Comparison of ENCODE assay signal across 11 cellular contexts in genomic region chr12:57491393-57492280, GRCh38. TPM values are rescaled to one million over a fixed set of nuclear protein-coding genes. Genes with fewer than 3 reads are reported as not detected.
A peak's percentile ranks its signal among the peaks of the same experiment; 100 is the strongest.
DNase-seq lines count a peak whose midpoint lies in the region; ATAC-seq and TF ChIP-seq lines count a peak whose summit lies in the region.
"Had no signal": no experiment of that assay in that cellular context is flagged by ENCODE, and none has a peak within 500 bp of the region (broad histone marks: within the 10 kb centered on the region; RNA-seq: fewer than 3 reads in every experiment).

No MANE protein-coding gene starts in this region.

- no peak overlapping the region for H3K27ac ChIP-seq in PC-9
- no peak overlapping the region for H3K27ac ChIP-seq in endodermal cell (ENCODE audit: low read depth, low read length)

- no peak overlapping the region for H3K4me3 Mint-ChIP-seq in endodermal cell
- H3K4me3 Mint-ChIP-seq in stimulated activated effector memory CD8-positive, alpha-beta T cell treated with anti-CD3 and anti-CD28 coated beads, Interleukin-12 subunit alpha, Interleukin-12 subunit beta, amount 100 ng/mL, for 72 hours, result no peak overlapping the region

- WGBS in endodermal cell (ENCODE audit: insufficient coverage in 1 of 2, insufficient read length in 1 of 2), 2 experiments, result 91 to 95% methylated on average over 8 to 15 of the region's 15 CpGs

- peaks cover 14% of the 10 kb centered on the region for H3K9me3 Mint-ChIP-seq in endodermal cell
- no peaks in the 10 kb centered on the region for H3K9me3 Mint-ChIP-seq in stimulated activated effector memory CD8-positive, alpha-beta T cell treated with anti-CD3 and anti-CD28 coated beads, Interleukin-12 subunit alpha, Interleukin-12 subunit beta, amount 100 ng/mL, for 72 hours

- H3K9me3 ChIP-seq in PC-9 (ENCODE audit: insufficient read depth, low read depth) (no peaks in the 10 kb centered on the region), endodermal cell (ENCODE audit: control insufficient read depth, low read length) (no peaks in the 10 kb centered on the region)
- H3K9me3 ChIP-seq: neutrophil had no signal

- H3K4me1 ChIP-seq in PC-9 (replicated peaks; ENCODE audit: insufficient read depth), result no peaks in the 10 kb centered on the region; the same call in 1 of the 2 replicates
- H3K4me1 ChIP-seq in endodermal cell (ENCODE audit: control insufficient read depth, insufficient read depth, low read length), result no peaks in the 10 kb centered on the region

- H3K27ac Mint-ChIP-seq in endodermal cell, result no peak overlapping the region
- no peak overlapping the region for H3K27ac Mint-ChIP-seq in stimulated activated effector memory CD8-positive, alpha-beta T cell treated with anti-CD3 and anti-CD28 coated beads, Interleukin-12 subunit alpha, Interleukin-12 subunit beta, amount 100 ng/mL, for 72 hours

- H3K9me2 ChIP-seq in PC-9 (ENCODE audit: insufficient read depth), result no peaks in the 10 kb centered on the region

- no peaks in the 10 kb centered on the region for H3K27me3 ChIP-seq in PC-9 (ENCODE audit: insufficient read depth, low read depth)
- no peaks in the 10 kb centered on the region for H3K27me3 ChIP-seq in endodermal cell (ENCODE audit: control insufficient read depth, insufficient read depth, low read length, poor library complexity, severe bottlenecking)
- H3K27me3 ChIP-seq: neutrophil had no signal

- H2AFZ ChIP-seq in PC-9, result no peak overlapping the region

- TF ChIP-seq CTCF in AG10803 (conservative IDR thresholded peaks at IDR 0.05; ENCODE audit: low read length) (peak; percentile 26; the same call in 1 of the 2 replicates), PC-9 (conservative IDR thresholded peaks at IDR 0.05) (0 out of 2 replicates have a peak, but pooled peaks have one; percentile 27), endodermal cell (conservative IDR thresholded peaks at IDR 0.05) (peak; percentile 54)

- no peaks in the 10 kb centered on the region for H3K27me3 Mint-ChIP-seq in endodermal cell (ENCODE audit: insufficient read depth)

- no TSS peak for BruUV-seq in PC-9 (replicated peaks; lab: Mats Ljungman, UMichigan)

- peaks cover 43% of the 10 kb centered on the region for H3K36me3 ChIP-seq in PC-9 (ENCODE audit: low read depth)
- peaks cover 54% of the 10 kb centered on the region for H3K36me3 ChIP-seq in endodermal cell (ENCODE audit: control insufficient read depth, insufficient read depth, low read length)

- H3K4me3 ChIP-seq in AG10803 (ENCODE audit: low read length) (no peak overlapping the region), PC-9 (no peak overlapping the region), endodermal cell (ENCODE audit: low read length) (no peak overlapping the region)

- H3K4me2 ChIP-seq in PC-9, result no peak overlapping the region

- CTCF ChIA-PET in PC-9 (lab: Charles Lee), result no interaction called here

- no peak for ATAC-seq in GM19397 (IDR thresholded peaks at IDR 0.05; ENCODE audit: unreplicated experiment)
- no peak for ATAC-seq in stimulated activated effector memory CD8-positive, alpha-beta T cell treated with anti-CD3 and anti-CD28 coated beads, Interleukin-12 subunit alpha, Interleukin-12 subunit beta, amount 100 ng/mL, for 72 hours

- intact Hi-C loops in PC-9 (cut with micrococcal nuclease; ENCODE audit: unreplicated experiment), result no loop called here

- H3K36me3 Mint-ChIP-seq in endodermal cell (ENCODE audit: low read depth), result peaks cover 66% of the 10 kb centered on the region
- H3K36me3 Mint-ChIP-seq in stimulated activated effector memory CD8-positive, alpha-beta T cell treated with anti-CD3 and anti-CD28 coated beads, Interleukin-12 subunit alpha, Interleukin-12 subunit beta, amount 100 ng/mL, for 72 hours, result peaks cover 95% of the 10 kb centered on the region

- no peak overlapping the region for H3K9ac ChIP-seq in endodermal cell (ENCODE audit: extremely low read depth, low read length, poor library complexity, severe bottlenecking)

- H3F3A ChIP-seq in PC-9 (ENCODE audit: insufficient read depth, low read depth), result peaks cover 35% of the 10 kb centered on the region; the same call in 1 of the 2 replicates

- peaks cover 41% of the 10 kb centered on the region for H4K20me1 ChIP-seq in PC-9 (ENCODE audit: insufficient read depth)

- no peak for DNase-seq in AG10803 (ENCODE audit: low read depth)
- peak; percentile 74 for DNase-seq in DMS114 treated with DMSO at 0.1 percent for 48 hours (lab: John Stamatoyannopoulos, UW; ENCODE audit: unreplicated experiment)
- DNase-seq in PC-9, result no peak
- DNase-seq in endodermal cell, result no peak
- no peak for DNase-seq in effector CD4-positive, alpha-beta T cell
- DNase-seq in hepatic stellate cell (ENCODE audit: low spot score), result no peak
- no peak for DNase-seq in stimulated activated effector memory CD8-positive, alpha-beta T cell treated with anti-CD3 and anti-CD28 coated beads, Interleukin-12 subunit alpha, Interleukin-12 subunit beta, amount 100 ng/mL, for 72 hours (ENCODE audit: low spot score in 2 of 2)
- DNase-seq: activated gamma-delta T cell treated with Interleukin-2 at 50 U/mL for 16 hours, foreskin fibroblast had no signal

- POLR2A ChIA-PET in PC-9 (lab: Charles Lee; ENCODE audit: unreplicated experiment), result no interaction called here

- peaks cover 41% of the 10 kb centered on the region for H3K79me2 ChIP-seq in PC-9 (ENCODE audit: low read depth)

- peaks cover 10% of the 10 kb centered on the region for H3K4me1 Mint-ChIP-seq in endodermal cell
- H3K4me1 Mint-ChIP-seq in stimulated activated effector memory CD8-positive, alpha-beta T cell treated with anti-CD3 and anti-CD28 coated beads, Interleukin-12 subunit alpha, Interleukin-12 subunit beta, amount 100 ng/mL, for 72 hours, result peaks cover 40% of the 10 kb centered on the region

RNA-seq across cellular contexts. Expression of gene MARS1, which starts 3.8 kb away (rescaled TPM):
- total RNA-seq in PC-9 (2021) (307 and 366 TPM in 2 replicates), endodermal cell (100 to 1,000 TPM; 254 to 263 TPM)
- 194 TPM for polyA plus RNA-seq in endodermal cell (2013, experiment 1 of 2)
- 152 TPM for polyA plus RNA-seq in endodermal cell (2013, experiment 2 of 2)

RNA-seq across cellular contexts. Expression of gene ARHGAP9, which starts 12.0 kb away (rescaled TPM):
- total RNA-seq in PC-9 (2021) (not detected in 2 replicates), endodermal cell (1 to 10 TPM; 1.3 to 1.6 TPM)
- 0.82 TPM for polyA plus RNA-seq in endodermal cell (2013, experiment 1 of 2)
- polyA plus RNA-seq in endodermal cell (2013, experiment 2 of 2), result 0.87 TPM

RNA-seq across cellular contexts. Expression of gene DDIT3, which starts 28.7 kb away (rescaled TPM):
- total RNA-seq in PC-9 (2021) (15.6 and 17.3 TPM in 2 replicates), endodermal cell (10 to 100 TPM in 1 of 2 donors, 1 to 10 TPM in 1; 9.9 to 12.4 TPM)
- 19.7 TPM for polyA plus RNA-seq in endodermal cell (2013, experiment 1 of 2)
- 12.3 TPM for polyA plus RNA-seq in endodermal cell (2013, experiment 2 of 2)

RNA-seq across cellular contexts. Expression of gene MBD6, which starts 31.0 kb away (rescaled TPM):
- 47.3 and 78.4 TPM in 2 replicates for total RNA-seq in PC-9 (2021)
- 10 to 100 TPM; 49.2 to 88.2 TPM for total RNA-seq in endodermal cell
- 42.9 TPM for polyA plus RNA-seq in endodermal cell (2013, experiment 1 of 2)
- 32.4 TPM for polyA plus RNA-seq in endodermal cell (2013, experiment 2 of 2)

RNA-seq across cellular contexts. Expression of gene GLI1, which starts 32.1 kb away (rescaled TPM):
- total RNA-seq in PC-9 (2021) (not detected in 2 replicates), endodermal cell (1 to 10 TPM; 3.4 to 6.4 TPM)
- polyA plus RNA-seq in endodermal cell (2013, experiment 1 of 2), result 3.6 TPM
- polyA plus RNA-seq in endodermal cell (2013, experiment 2 of 2), result 2.3 TPM
